25 cellular contexts compared by ENCODE assay signal in the genomic region with DNA sequence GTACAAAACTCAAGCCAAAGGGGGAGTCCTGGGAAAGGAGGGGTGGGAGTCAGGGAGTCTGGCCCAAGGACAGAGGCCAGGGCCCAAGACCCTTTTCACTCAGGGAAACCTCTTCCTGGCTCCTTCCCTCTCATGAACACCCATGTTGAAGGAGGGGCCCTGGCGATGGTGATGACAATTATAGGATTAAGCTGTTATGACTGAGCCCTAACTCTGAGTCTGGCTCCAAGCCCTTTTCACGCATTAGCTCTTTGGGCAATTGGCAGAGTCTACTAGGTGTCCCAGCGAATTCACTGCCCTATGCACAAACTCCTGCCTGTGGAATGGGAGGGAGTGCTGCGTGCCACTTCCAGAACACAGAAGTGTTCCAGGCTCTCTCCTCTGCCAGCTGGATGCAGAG. TPM values are rescaled to one million over a fixed set of nuclear protein-coding genes. Genes with fewer than 3 reads are reported as not detected.
"Had no signal": no experiment of that assay in that cellular context is flagged by ENCODE, and none has a peak within 500 bp of the region (broad histone marks: within the 10 kb centered on the region; RNA-seq: fewer than 3 reads in every experiment).

No MANE protein-coding gene starts in this region.

- H3K36me3 Mint-ChIP-seq: activated naive CD4-positive, alpha-beta T cell treated with anti-CD3 and anti-CD28 coated beads, Interleukin-2, amount 50 U/mL, for 72 hours; natural killer cell had no signal

- H3K9me3 ChIP-seq: breast epithelium, esophagus muscularis mucosa, heart right ventricle, left lung, lower lobe of right lung, right lobe of liver, suprapubic skin, tibial artery, upper lobe of right lung had no signal

- H3K4me1 ChIP-seq: breast epithelium, esophagus muscularis mucosa, foreskin keratinocyte, heart right ventricle, left lung, right lobe of liver, suprapubic skin, tibial artery, upper lobe of right lung had no signal

- H3K4me3 ChIP-seq: breast epithelium, esophagus muscularis mucosa, heart right ventricle, left lung, lower lobe of right lung, right lobe of liver, suprapubic skin, tibial artery, upper lobe of right lung had no signal

- H3K4me3 Mint-ChIP-seq: activated T-cell treated with anti-CD3 and anti-CD28 coated beads, Interleukin-2, amount 50 U/mL, for 4 hours; dendritic cell treated with granulocyte-macrophage colony-stimulating factor and Interleukin-4, amounts not matched to agents 40 ng/mL and 50 ng/mL, for 4 days; natural killer cell; T-cell had no signal

- H3K27me3 Mint-ChIP-seq: dendritic cell treated with granulocyte-macrophage colony-stimulating factor and Interleukin-4, amounts not matched to agents 40 ng/mL and 50 ng/mL, for 4 days; progenitor cell of endocrine pancreas; T-cell had no signal

- H3K9me3 Mint-ChIP-seq: activated naive CD4-positive, alpha-beta T cell treated with anti-CD3 and anti-CD28 coated beads, Interleukin-2, amount 50 U/mL, for 72 hours; activated T-cell treated with anti-CD3 and anti-CD28 coated beads, Interleukin-2, amount 50 U/mL, for 4 hours; activated T-helper 2 cell treated with anti-CD3 and anti-CD28 coated beads, Interferon-gamma antibody, Interleukin-2, Interleukin-4, amounts not matched to agents 10 μg/mL and 5 μg/mL and 100 μg/mL, durations not matched to agents 14 hours and 24 hours and 36 hours; dendritic cell treated with granulocyte-macrophage colony-stimulating factor and Interleukin-4, amounts not matched to agents 40 ng/mL and 50 ng/mL, for 4 days; natural killer cell; T-cell had no signal

- DNase-seq: activated CD4-positive, alpha-beta T cell treated with anti-CD3 and anti-CD28 coated beads for 4 hours; activated CD4-positive, alpha-beta T cell treated with anti-CD3 and anti-CD28 coated beads, Interleukin-2, amount 50 U/mL, for 48 hours; activated CD8-positive, alpha-beta memory T cell treated with anti-CD3 and anti-CD28 coated beads for 24 hours; activated naive CD4-positive, alpha-beta T cell; activated T-cell treated with anti-CD3 and anti-CD28 coated beads, Interleukin-2, amount 50 U/mL, for 4 hours; central memory CD4-positive, alpha-beta T cell; foreskin keratinocyte; heart right ventricle; left lung; lower lobe of right lung; mesenchymal stem cell; natural killer cell; right lobe of liver; stimulated activated naive CD4-positive, alpha-beta T cell; T-cell; tibial artery; upper lobe of right lung had no signal

- H3K27ac ChIP-seq: breast epithelium, esophagus muscularis mucosa, foreskin keratinocyte, heart right ventricle, left lung, lower lobe of right lung, right lobe of liver, suprapubic skin, tibial artery, upper lobe of right lung had no signal

- H3K27ac Mint-ChIP-seq: activated T-helper 2 cell treated with anti-CD3 and anti-CD28 coated beads, Interferon-gamma antibody, Interleukin-2, Interleukin-4, amounts not matched to agents 10 μg/mL and 5 μg/mL and 100 μg/mL, durations not matched to agents 14 hours and 24 hours and 36 hours; dendritic cell treated with granulocyte-macrophage colony-stimulating factor and Interleukin-4, amounts not matched to agents 40 ng/mL and 50 ng/mL, for 4 days; natural killer cell; progenitor cell of endocrine pancreas had no signal

- H3K27me3 ChIP-seq: breast epithelium, esophagus muscularis mucosa, foreskin keratinocyte, heart right ventricle, left lung, right lobe of liver, suprapubic skin, tibial artery, upper lobe of right lung had no signal

- H3K36me3 ChIP-seq: breast epithelium had no signal

RNA-seq across cellular contexts. Expression of a gene that starts 20.7 kb away (rescaled TPM):
- total RNA-seq: skeletal muscle tissue had no signal
